Comparison of ENCODE assay signal across 1 cellular context in the genomic region with DNA sequence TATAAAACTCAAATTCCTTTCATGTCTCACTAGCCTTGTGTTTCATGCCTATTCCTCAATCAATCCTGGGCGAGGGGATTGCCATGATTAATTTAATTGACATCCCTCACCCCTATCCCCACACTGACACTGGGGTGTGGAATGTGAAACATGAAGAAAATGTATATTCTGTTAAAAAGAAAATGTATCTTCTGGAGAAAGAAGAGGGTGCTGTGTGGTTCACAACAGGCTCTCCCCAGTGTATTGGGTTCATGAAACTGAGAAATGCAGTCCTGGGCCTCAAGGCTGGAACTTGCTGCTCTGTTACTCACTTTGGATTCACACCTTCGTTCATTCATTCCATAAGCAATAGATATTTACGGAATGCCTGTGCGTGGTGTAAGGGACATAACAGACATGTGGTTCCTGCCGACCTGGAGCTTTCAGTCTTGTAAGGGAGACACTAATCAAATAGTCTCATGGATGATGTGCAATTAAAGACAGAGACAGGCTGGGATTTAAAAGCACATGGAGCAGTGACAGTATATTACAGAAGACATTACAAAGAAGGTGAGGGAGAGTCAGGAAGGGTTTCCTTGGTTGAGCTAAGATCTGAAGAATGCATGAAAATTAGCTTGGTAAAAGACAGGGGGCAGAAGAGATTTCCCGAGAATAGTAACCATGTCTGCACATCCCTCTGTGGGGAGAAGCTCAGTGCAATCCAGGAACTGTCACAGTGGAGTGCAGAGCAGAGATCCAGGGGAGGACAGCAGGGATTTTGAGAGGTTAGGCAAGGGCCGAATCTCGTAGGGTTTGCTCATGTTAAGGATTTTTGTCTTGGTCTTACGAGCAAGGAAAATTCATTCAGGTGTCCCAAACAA.
TF ChIP-seq lines count a peak whose summit lies in the region.

No MANE protein-coding gene starts in this region.

TF ChIP-seq in K562, 482 proteins besides CTCF, POLR2A, EP300 and RAD21:
- TF ChIP-seq PHF8 (IDR thresholded peaks at IDR 0.05; ENCODE audit: borderline replicate concordance, low read length) (no peak), CAMTA2 (CRISPR knock-in tag; conservative IDR thresholded peaks at IDR 0.05) (no peak), ZNF589 (CRISPR knock-in tag; IDR thresholded peaks at IDR 0.05; ENCODE audit: low read depth) (no peak), KDM1A (IDR thresholded peaks at IDR 0.05) (no peak), USF1 (CRISPR knock-in tag; IDR thresholded peaks at IDR 0.05) (no peak), ZNF143 (CRISPR knock-in tag; IDR thresholded peaks at IDR 0.05) (no peak), ZNF282 (CRISPR knock-in tag; IDR thresholded peaks at IDR 0.05) (no peak), BHLHE40 (IDR thresholded peaks at IDR 0.05; ENCODE audit: low read length) (no peak), RBM39 (optimal IDR thresholded peaks at IDR 0.05; ENCODE audit: low read depth, low read length) (no peak), XRCC5 (IDR thresholded peaks at IDR 0.05; ENCODE audit: low read depth, low read length) (no peak), ZNF76 (CRISPR knock-in tag; IDR thresholded peaks at IDR 0.05; ENCODE audit: borderline replicate concordance) (no peak), MITF (IDR thresholded peaks at IDR 0.05) (no peak), TAF15 (IDR thresholded peaks at IDR 0.05; ENCODE audit: low read depth, low read length) (no peak), TAF9B (IDR thresholded peaks at IDR 0.05; ENCODE audit: partially characterized antibody) (no peak), E2F1 (CRISPR knock-in tag; IDR thresholded peaks at IDR 0.05) (no peak), IFI16 (CRISPR knock-in tag; IDR thresholded peaks at IDR 0.05) (no peak), CSDE1 (IDR thresholded peaks at IDR 0.05) (no peak)
- TF ChIP-seq, protein P1, sequence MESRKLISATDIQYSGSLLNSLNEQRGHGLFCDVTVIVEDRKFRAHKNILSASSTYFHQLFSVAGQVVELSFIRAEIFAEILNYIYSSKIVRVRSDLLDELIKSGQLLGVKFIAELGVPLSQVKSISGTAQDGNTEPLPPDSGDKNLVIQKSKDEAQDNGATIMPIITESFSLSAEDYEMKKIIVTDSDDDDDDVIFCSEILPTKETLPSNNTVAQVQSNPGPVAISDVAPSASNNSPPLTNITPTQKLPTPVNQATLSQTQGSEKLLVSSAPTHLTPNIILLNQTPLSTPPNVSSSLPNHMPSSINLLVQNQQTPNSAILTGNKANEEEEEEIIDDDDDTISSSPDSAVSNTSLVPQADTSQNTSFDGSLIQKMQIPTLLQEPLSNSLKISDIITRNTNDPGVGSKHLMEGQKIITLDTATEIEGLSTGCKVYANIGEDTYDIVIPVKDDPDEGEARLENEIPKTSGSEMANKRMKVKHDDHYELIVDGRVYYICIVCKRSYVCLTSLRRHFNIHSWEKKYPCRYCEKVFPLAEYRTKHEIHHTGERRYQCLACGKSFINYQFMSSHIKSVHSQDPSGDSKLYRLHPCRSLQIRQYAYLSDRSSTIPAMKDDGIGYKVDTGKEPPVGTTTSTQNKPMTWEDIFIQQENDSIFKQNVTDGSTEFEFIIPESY (CRISPR knock-in tag; IDR thresholded peaks at IDR 0.05) = no peak
- TF ChIP-seq, protein P2, sequence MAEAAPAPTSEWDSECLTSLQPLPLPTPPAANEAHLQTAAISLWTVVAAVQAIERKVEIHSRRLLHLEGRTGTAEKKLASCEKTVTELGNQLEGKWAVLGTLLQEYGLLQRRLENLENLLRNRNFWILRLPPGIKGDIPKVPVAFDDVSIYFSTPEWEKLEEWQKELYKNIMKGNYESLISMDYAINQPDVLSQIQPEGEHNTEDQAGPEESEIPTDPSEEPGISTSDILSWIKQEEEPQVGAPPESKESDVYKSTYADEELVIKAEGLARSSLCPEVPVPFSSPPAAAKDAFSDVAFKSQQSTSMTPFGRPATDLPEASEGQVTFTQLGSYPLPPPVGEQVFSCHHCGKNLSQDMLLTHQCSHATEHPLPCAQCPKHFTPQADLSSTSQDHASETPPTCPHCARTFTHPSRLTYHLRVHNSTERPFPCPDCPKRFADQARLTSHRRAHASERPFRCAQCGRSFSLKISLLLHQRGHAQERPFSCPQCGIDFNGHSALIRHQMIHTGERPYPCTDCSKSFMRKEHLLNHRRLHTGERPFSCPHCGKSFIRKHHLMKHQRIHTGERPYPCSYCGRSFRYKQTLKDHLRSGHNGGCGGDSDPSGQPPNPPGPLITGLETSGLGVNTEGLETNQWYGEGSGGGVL (CRISPR knock-in tag; IDR thresholded peaks at IDR 0.05) = no peak
